Comparison of ENCODE assay signal across 8 cellular contexts in genomic region chr19:5624154-5624663, GRCh38. TPM values are rescaled to one million over a fixed set of nuclear protein-coding genes. Genes with fewer than 3 reads are reported as not detected.
A peak's percentile ranks its signal among the peaks of the same experiment; 100 is the strongest.
DNase-seq lines count a peak whose midpoint lies in the region; ATAC-seq and TF ChIP-seq lines count a peak whose summit lies in the region.

No MANE protein-coding gene starts in this region.

- no peaks in the 10 kb centered on the region for H3K27me3 ChIP-seq in SJCRH30
- no peaks in the 10 kb centered on the region for H3K27me3 ChIP-seq in colonic mucosa
- no peaks in the 10 kb centered on the region for H3K27me3 ChIP-seq in right lobe of liver
- H3K27me3 ChIP-seq in stomach = no peaks in the 10 kb centered on the region

- H3K4me3 ChIP-seq in SJCRH30 (peak overlapping the region; percentile 89), colonic mucosa (peak overlapping the region; percentile 89), right lobe of liver (peak overlapping the region; percentile 95 to 100 (median 96)), stomach (peak overlapping the region; percentile 98 to 100 (median 100))

- ATAC-seq in right lobe of liver = peak in 2 of 4 donors; percentile 7 to 9

- H3K4me1 ChIP-seq in SJCRH30 = peaks cover 7% of the 10 kb centered on the region
- peaks cover 9% of the 10 kb centered on the region for H3K4me1 ChIP-seq in colonic mucosa
- H3K4me1 ChIP-seq in right lobe of liver = peaks cover 0 to 66% (median 20%) of the 10 kb centered on the region in 4 donors
- H3K4me1 ChIP-seq in stomach = peaks cover 67 to 80% (median 78%) of the 10 kb centered on the region in 4 donors

- peaks cover 60% of the 10 kb centered on the region for H3K36me3 ChIP-seq in SJCRH30
- peaks cover 20% of the 10 kb centered on the region for H3K36me3 ChIP-seq in colonic mucosa
- peaks cover 0 to 37% (median 18%) of the 10 kb centered on the region in 4 donors for H3K36me3 ChIP-seq in right lobe of liver
- H3K36me3 ChIP-seq in stomach = peaks cover 29 to 63% (median 61%) of the 10 kb centered on the region in 4 donors

- peak; percentile 8 for DNase-seq in NCI-H2029 (lab: John Stamatoyannopoulos, UW)
- no peak for DNase-seq in NCI-H2029 treated with DMSO at 0.1 percent for 48 hours (lab: John Stamatoyannopoulos, UW)
- peak; percentile 42 to 58 for DNase-seq in SJCRH30
- DNase-seq in colonic mucosa = peak; percentile 58
- DNase-seq in right lobe of liver = peak; percentile 68 to 71 (median 68)
- DNase-seq in stomach = peak; percentile 69
- no peak for DNase-seq in LoVo (ENCODE audit: low spot score)
- DNase-seq in NCI-H345 treated with DMSO at 0.1 percent for 48 hours (lab: John Stamatoyannopoulos, UW; ENCODE audit: unreplicated experiment) = no peak

- H3K9me3 ChIP-seq in SJCRH30 (replicated peaks) = no peaks in the 10 kb centered on the region
- no peaks in the 10 kb centered on the region for H3K9me3 ChIP-seq in colonic mucosa
- H3K9me3 ChIP-seq in right lobe of liver = no peaks in the 10 kb centered on the region
- H3K9me3 ChIP-seq in stomach = no peaks in the 10 kb centered on the region

- TF ChIP-seq CTCF in colonic mucosa (IDR thresholded peaks at IDR 0.05) = no peak
- no peak for TF ChIP-seq CTCF in right lobe of liver (IDR thresholded peaks at IDR 0.05)
- no peak for TF ChIP-seq CTCF in stomach (IDR thresholded peaks at IDR 0.05)

- peak overlapping the region; percentile 93 to 98 for H3K9ac ChIP-seq in colonic mucosa (ENCODE audit: low read depth in 2 of 2, low read length in 2 of 2)

- no peak for TF ChIP-seq EP300 in stomach (IDR thresholded peaks at IDR 0.05)

- WGBS in right lobe of liver (ENCODE audit: insufficient coverage, low coverage, low lambda C conversion rate, missing lambda C conversion rate) = 0% methylated on average over 15 of the region's 15 CpGs
- WGBS in stomach, 5 donors = 0 to 2% (median 2%) methylated on average over 15 of the region's 15 CpGs

- no peak for TF ChIP-seq POLR2A in right lobe of liver (IDR thresholded peaks at IDR 0.05)
- no peak for TF ChIP-seq POLR2A in stomach (IDR thresholded peaks at IDR 0.05)

- intact Hi-C loops in colonic mucosa (cut with DNase I) = no loop called here
- intact Hi-C loops in right lobe of liver (cut with DNase I) = no loop called here
- intact Hi-C loops in stomach (cut with DNase I; ENCODE audit: low total_unique reads) = no loop called here

- H3K27ac ChIP-seq in SJCRH30 (peak overlapping the region; percentile 87), colonic mucosa (peak overlapping the region; percentile 93), right lobe of liver (peak overlapping the region; percentile 90 to 96 (median 95)), stomach (peak overlapping the region; percentile 90 to 98 (median 95))

RNA-seq across cellular contexts. Expression of gene SAFB, which starts 1.3 kb away (rescaled TPM):
- total RNA-seq in SJCRH30 (2014; rRNA removed; shearing (Covaris generic)) = 78.9 and 106 TPM in 2 replicates
- 100 to 1,000 TPM in 1 of 2 donors, 10 to 100 TPM in 1; 56.1 to 120 TPM for total RNA-seq in colonic mucosa
- 10 to 100 TPM; 31.2 to 45.7 (median 32.8) TPM for total RNA-seq in right lobe of liver
- total RNA-seq in stomach = 100 to 1,000 TPM in 3 of 5 donors, 10 to 100 TPM in 2; 46.1 to 636 (median 195) TPM
- polyA plus RNA-seq in stomach = 10 to 100 TPM; 33.1 to 46.3 (median 39.0) TPM

RNA-seq across cellular contexts. Expression of gene SAFB2, which starts 1.6 kb away (rescaled TPM):
- total RNA-seq in SJCRH30 (2014; rRNA removed; shearing (Covaris generic)) = 32.6 and 41.8 TPM in 2 replicates
- total RNA-seq in colonic mucosa = 100 to 1,000 TPM in 1 of 2 donors, 10 to 100 TPM in 1; 46.1 to 108 TPM
- total RNA-seq in right lobe of liver = 10 to 100 TPM; 16.9 to 48.9 (median 41.7) TPM
- total RNA-seq in stomach = 100 to 1,000 TPM in 4 of 5 donors, 10 to 100 TPM in 1; 67.2 to 237 (median 126) TPM
- 10 to 100 TPM; 38.5 to 49.8 (median 46.6) TPM for polyA plus RNA-seq in stomach

RNA-seq across cellular contexts. Expression of gene MICOS13, which starts 56.1 kb away (rescaled TPM):
- 33.0 and 45.6 TPM in 2 replicates for total RNA-seq in SJCRH30 (2014; rRNA removed; shearing (Covaris generic))
- 10 to 100 TPM; 56.0 to 88.0 TPM for total RNA-seq in colonic mucosa
- total RNA-seq in right lobe of liver = 10 to 100 TPM; 24.2 to 54.3 (median 33.7) TPM
- 100 to 1,000 TPM in 1 of 5 donors, 10 to 100 TPM in 4; 11.0 to 171 (median 27.5) TPM for total RNA-seq in stomach
- 100 to 1,000 TPM in 2 of 3 donors, 10 to 100 TPM in 1; 96.7 to 136 (median 121) TPM for polyA plus RNA-seq in stomach

RNA-seq across cellular contexts. Expression of gene TINCR, which starts 56.5 kb away (rescaled TPM):
- total RNA-seq in SJCRH30 (2014; rRNA removed; shearing (Covaris generic)) = not detected in 2 replicates
- total RNA-seq in colonic mucosa (1 to 10 TPM; 2.2 to 4.4 TPM), right lobe of liver (under 1 TPM in 1 of 6 experiments, not detected in 5; 0.44 TPM), stomach (under 1 TPM in 1 of 5 donors, not detected in 4; 0.18 TPM)
- polyA plus RNA-seq in stomach = 10 to 100 TPM in 1 of 3 donors, under 1 TPM in 2; 0.15 to 14.2 (median 0.19) TPM

RNA-seq across cellular contexts. Expression of gene HSD11B1L, which starts 56.6 kb away (rescaled TPM):
- 0.89 and 1.3 TPM in 2 replicates for total RNA-seq in SJCRH30 (2014; rRNA removed; shearing (Covaris generic))
- total RNA-seq in colonic mucosa (1 to 10 TPM; 3.2 to 3.4 TPM), right lobe of liver (10 to 100 TPM in 1 of 6 experiments, 1 to 10 TPM in 5; 1.6 to 10.3 (median 4.0) TPM), stomach (10 to 100 TPM in 1 of 5 donors, 1 to 10 TPM in 3, under 1 TPM in 1; 0.89 to 26.8 (median 2.0) TPM)
- polyA plus RNA-seq in stomach = 10 to 100 TPM in 2 of 3 donors, 1 to 10 TPM in 1; 8.9 to 16.5 (median 11.2) TPM

Comparison
In these comparisons a context has a peak if more than half of its experiments do, and no peak if none do; other contexts are left out.
1. DNase-seq: peak in NCI-H2029 (single experiment), SJCRH30 (2 of 2), colonic mucosa (single experiment), right lobe of liver (3 of 3) and stomach (single experiment); none in NCI-H2029 treated with DMSO at 0.1 percent for 48 hours (single experiment), LoVo (single experiment) and NCI-H345 treated with DMSO at 0.1 percent for 48 hours (single experiment).
2. Peak in every context shown above with its lines, with median percentiles within 50 percentile points of each other: H3K27ac ChIP-seq and H3K4me3 ChIP-seq.